Comparison of ENCODE assay signal across 21 cellular contexts in the genomic region with DNA sequence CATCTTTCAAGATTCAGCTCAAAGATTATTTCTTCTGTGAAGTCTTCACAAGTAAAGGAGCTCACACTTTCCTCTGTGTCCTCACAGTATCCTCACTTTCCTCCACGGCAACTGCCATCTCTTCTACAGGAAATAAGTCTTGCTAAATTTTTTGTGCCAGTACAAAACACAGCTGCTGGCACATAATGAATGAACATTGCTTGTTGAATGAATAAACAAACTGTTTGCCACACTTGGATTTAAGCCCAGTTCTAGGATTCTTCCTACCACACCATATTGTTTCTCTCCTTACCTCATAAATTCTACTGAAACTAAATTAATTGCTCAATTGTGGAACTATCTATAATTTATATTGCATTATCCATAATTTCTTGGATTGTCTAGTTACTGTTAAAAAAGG. TPM values are rescaled to one million over a fixed set of nuclear protein-coding genes. Genes with fewer than 3 reads are reported as not detected.
DNase-seq lines count a peak whose midpoint lies in the region; ATAC-seq lines count a peak whose summit lies in the region.
"Had no signal": no experiment of that assay in that cellular context is flagged by ENCODE, and none has a peak within 500 bp of the region (broad histone marks: within the 10 kb centered on the region; RNA-seq: fewer than 3 reads in every experiment).

No MANE protein-coding gene starts in this region.

- ATAC-seq in HG03469 (IDR thresholded peaks at IDR 0.05; ENCODE audit: unreplicated experiment) = no peak
- ATAC-seq: GM23338, SK-N-SH treated with all-trans-retinoic acid at 6 μM for 48 hours had no signal

- DNase-seq in DMS53 (lab: John Stamatoyannopoulos, UW) (peak; percentile 20), DMS53 treated with DMSO at 0.1 percent for 48 hours (lab: John Stamatoyannopoulos, UW; ENCODE audit: unreplicated experiment) (no peak), NCI-H69 (lab: John Stamatoyannopoulos, UW) (peak; percentile 33), epithelial cell of prostate (ENCODE audit: low read depth, low spot score) (no peak), foreskin melanocyte (peak; percentile 46), NCI-H226 (no peak), ureter (ENCODE audit: low spot score) (no peak)
- DNase-seq: BE2C; CD8-positive, alpha-beta memory T cell; DMS 273 treated with DMSO at 0.1 percent for 48 hours; H9; NCI-H1105; NCI-H1436 treated with DMSO at 0.1 percent for 48 hours; NCI-H187 treated with DMSO at 0.1 percent for 48 hours; NCI-H526 treated with DMSO at 0.1 percent for 48 hours; SJCRH30 had no signal

- H3K27ac ChIP-seq in epithelial cell of prostate = peak overlapping the region; percentile 52
- H3K27ac ChIP-seq: 22Rv1, HL-60, SJCRH30 had no signal

RNA-seq across cellular contexts. Expression of a gene that starts 59.5 kb away (rescaled TPM):
- 15.1 TPM for total RNA-seq in ureter

Comparison
In these comparisons a context has a peak if more than half of its experiments do, and no peak if none do; other contexts are left out.
1. DNase-seq: peak in DMS53 (single experiment), NCI-H69 (single experiment) and foreskin melanocyte (single experiment); none in DMS53 treated with DMSO at 0.1 percent for 48 hours (single experiment), epithelial cell of prostate (single experiment), NCI-H226 (single experiment) and ureter (single experiment).